ENCODE assay signal across 1 cellular context in genomic region chr5:136061630-136062381, GRCh38.
TF ChIP-seq lines count a peak whose summit lies in the region.

No MANE protein-coding gene starts in this region.

TF ChIP-seq in IMR-90, 13 proteins besides CTCF, POLR2A, EP300 and RAD21 (continued from another document):
- TF ChIP-seq USF2 (IDR thresholded peaks at IDR 0.05; ENCODE audit: low read depth, low read length) (no peak), RFX5 (IDR thresholded peaks at IDR 0.05; ENCODE audit: low read depth, low read length) (no peak), SMC3 (IDR thresholded peaks at IDR 0.05; ENCODE audit: low read depth, low read length) (no peak), NFE2L2 (IDR thresholded peaks at IDR 0.05; ENCODE audit: low read depth, low read length) (no peak), MAFK (IDR thresholded peaks at IDR 0.05; ENCODE audit: low read depth, low read length) (no peak), BHLHE40 (IDR thresholded peaks at IDR 0.05; ENCODE audit: low read depth, low read length) (no peak), MAZ (IDR thresholded peaks at IDR 0.05; ENCODE audit: borderline replicate concordance, low read depth, low read length) (no peak), ELK1 (IDR thresholded peaks at IDR 0.05; ENCODE audit: borderline replicate concordance, low read depth, low read length) (no peak), CEBPB (IDR thresholded peaks at IDR 0.05; ENCODE audit: low read depth, low read length) (no peak), FOS (IDR thresholded peaks at IDR 0.05; ENCODE audit: low read depth, low read length) (no peak), CHD1 (IDR thresholded peaks at IDR 0.05; ENCODE audit: low read depth, low read length) (no peak)
TF ChIP-seq in IMR-90: peak in this region for 0.
